In genomic region chr17:43175213-43176118, GRCh38 we compare ENCODE assay signal across 1 cellular context.
TF ChIP-seq lines count a peak whose summit lies in the region.

No MANE protein-coding gene starts in this region.

TF ChIP-seq in IMR-90, 13 proteins besides CTCF, POLR2A, EP300 and RAD21 (continued from another document):
- TF ChIP-seq RCOR1 (IDR thresholded peaks at IDR 0.05; ENCODE audit: insufficient replicate concordance, low read length): peak; percentile 14
